Comparison of ENCODE assay signal across 10 cellular contexts in genomic region chr17:75325827-75326586, GRCh38. TPM values are rescaled to one million over a fixed set of nuclear protein-coding genes. Genes with fewer than 3 reads are reported as not detected.
DNase-seq lines count a peak whose midpoint lies in the region; ATAC-seq, FAIRE-seq and TF ChIP-seq lines count a peak whose summit lies in the region.
"Had no signal": no experiment of that assay in that cellular context is flagged by ENCODE, and none has a peak within 500 bp of the region (broad histone marks: within the 10 kb centered on the region; RNA-seq: fewer than 3 reads in every experiment).

No MANE protein-coding gene starts in this region.

- H3K9ac ChIP-seq in kidney (ENCODE audit: low read length in 2 of 2): no peak overlapping the region

- TF ChIP-seq POLR2A in upper lobe of left lung (IDR thresholded peaks at IDR 0.05): no peak

- H3K4me1 ChIP-seq in kidney (ENCODE audit: control insufficient read depth in 1 of 2, insufficient read depth in 1 of 2, low read depth in 1 of 2, low read length in 2 of 2) (peaks cover 3 to 4% of the 10 kb centered on the region in 2 donors), upper lobe of left lung (peaks cover 21 to 32% (median 27%) of the 10 kb centered on the region in 4 donors)

- no peak for TF ChIP-seq CTCF in kidney (IDR thresholded peaks at IDR 0.05; ENCODE audit: borderline replicate concordance, extremely low read depth, insufficient read depth)
- TF ChIP-seq CTCF in upper lobe of left lung (IDR thresholded peaks at IDR 0.05): no peak

- no peak for DNase-seq in activated naive CD4-positive, alpha-beta T cell treated with anti-CD3 and anti-CD28 coated beads, Interleukin-2, amount 10 ng/mL, durations not matched to agents 7 days and 5 days
- no peak for DNase-seq in activated naive CD4-positive, alpha-beta T cell treated with Interleukin-2 at 50 U/mL for 16 hours
- no peak for DNase-seq in activated T-helper 2 cell treated with anti-CD3 and anti-CD28 coated beads, Interferon-gamma antibody, Interleukin-2, Interleukin-4, amounts not matched to agents 10 μg/mL and 5 μg/mL and 100 μg/mL, durations not matched to agents 14 hours and 24 hours and 36 hours (ENCODE audit: low spot score)
- DNase-seq in kidney: no peak
- no peak for DNase-seq in upper lobe of left lung
- DNase-seq in cerebellar nuclear complex (lab: John Stamatoyannopoulos, UW): no peak
- DNase-seq in NCI-H128 (lab: John Stamatoyannopoulos, UW; ENCODE audit: unreplicated experiment): no peak
- DNase-seq in stimulated activated CD4-positive, alpha-beta T cell treated with anti-CD3 and anti-CD28 coated beads, Interleukin-15, amount 100 ng/mL, for 24 hours: no peak
- DNase-seq: NCI-H2227 treated with DMSO at 0.1 percent for 48 hours had no signal

- TF ChIP-seq EP300 in upper lobe of left lung (IDR thresholded peaks at IDR 0.05): no peak

- no peak overlapping the region for H3K4me3 ChIP-seq in kidney (ENCODE audit: low read length in 2 of 2)
- no peak overlapping the region for H3K4me3 ChIP-seq in upper lobe of left lung

- H3K4me3 Mint-ChIP-seq in activated naive CD4-positive, alpha-beta T cell treated with anti-CD3 and anti-CD28 coated beads, Interleukin-2, amount 10 ng/mL, durations not matched to agents 7 days and 5 days: no peak overlapping the region
- H3K4me3 Mint-ChIP-seq in activated T-helper 2 cell treated with anti-CD3 and anti-CD28 coated beads, Interferon-gamma antibody, Interleukin-2, Interleukin-4, amounts not matched to agents 10 μg/mL and 5 μg/mL and 100 μg/mL, durations not matched to agents 14 hours and 24 hours and 36 hours (ENCODE audit: low read depth): no peak overlapping the region

- H3K27me3 ChIP-seq in upper lobe of left lung: no peaks in the 10 kb centered on the region

- no peak for FAIRE-seq in kidney (lab: Jason Lieb, UNC)

- no peak for ATAC-seq in upper lobe of left lung (ENCODE audit: low FRiP score in 2 of 2)

- H3K27ac Mint-ChIP-seq in activated naive CD4-positive, alpha-beta T cell treated with anti-CD3 and anti-CD28 coated beads, Interleukin-2, amount 10 ng/mL, durations not matched to agents 7 days and 5 days: peak overlapping the region; percentile 77
- H3K27ac Mint-ChIP-seq in activated T-helper 2 cell treated with anti-CD3 and anti-CD28 coated beads, Interferon-gamma antibody, Interleukin-2, Interleukin-4, amounts not matched to agents 10 μg/mL and 5 μg/mL and 100 μg/mL, durations not matched to agents 14 hours and 24 hours and 36 hours: peak overlapping the region; percentile 74

- intact Hi-C loops in activated T-helper 2 cell treated with anti-CD3 and anti-CD28 coated beads, Interferon-gamma antibody, Interleukin-2, Interleukin-4, amounts not matched to agents 10 μg/mL and 5 μg/mL and 100 μg/mL, durations not matched to agents 14 hours and 24 hours and 36 hours (cut with micrococcal nuclease): no loop called here
- intact Hi-C loops in kidney (cut with DNase I): no loop called here

- H3K36me3 ChIP-seq in kidney (ENCODE audit: control insufficient read depth in 1 of 2, insufficient read depth in 2 of 2, low read length in 2 of 2) (peaks cover 0 to 8% of the 10 kb centered on the region in 2 donors), upper lobe of left lung (peaks cover 5 to 34% (median 13%) of the 10 kb centered on the region in 4 donors)

- peaks cover 37% of the 10 kb centered on the region for H3K4me1 Mint-ChIP-seq in activated naive CD4-positive, alpha-beta T cell treated with anti-CD3 and anti-CD28 coated beads, Interleukin-2, amount 10 ng/mL, durations not matched to agents 7 days and 5 days
- peaks cover 39% of the 10 kb centered on the region for H3K4me1 Mint-ChIP-seq in activated T-helper 2 cell treated with anti-CD3 and anti-CD28 coated beads, Interferon-gamma antibody, Interleukin-2, Interleukin-4, amounts not matched to agents 10 μg/mL and 5 μg/mL and 100 μg/mL, durations not matched to agents 14 hours and 24 hours and 36 hours (ENCODE audit: low read depth)

- H3K36me3 Mint-ChIP-seq in activated naive CD4-positive, alpha-beta T cell treated with anti-CD3 and anti-CD28 coated beads, Interleukin-2, amount 10 ng/mL, durations not matched to agents 7 days and 5 days: peaks cover 28% of the 10 kb centered on the region
- H3K36me3 Mint-ChIP-seq in activated T-helper 2 cell treated with anti-CD3 and anti-CD28 coated beads, Interferon-gamma antibody, Interleukin-2, Interleukin-4, amounts not matched to agents 10 μg/mL and 5 μg/mL and 100 μg/mL, durations not matched to agents 14 hours and 24 hours and 36 hours (ENCODE audit: low read depth): peaks cover 62% of the 10 kb centered on the region

- CTCF ChIA-PET in activated naive CD4-positive, alpha-beta T cell treated with anti-CD3 and anti-CD28 coated beads, Interleukin-2, amount 10 ng/mL, durations not matched to agents 7 days and 5 days (lab: Charles Lee): interaction anchor here (0.8 to 1.6 kb wide), 5 partner anchors 9 to 86 kb away, joined by 3 to 4 read pairs (median 3); no protein-coding TSS in a partner anchor

- 37 to 47% methylated on average over 3 to 12 of the region's 12 CpGs for WGBS in upper lobe of left lung, 2 donors

- no peaks in the 10 kb centered on the region for H3K9me3 ChIP-seq in kidney (ENCODE audit: control insufficient read depth in 1 of 2, low read length in 2 of 2)
- H3K9me3 ChIP-seq in upper lobe of left lung: no peaks in the 10 kb centered on the region

- H3K9me3 Mint-ChIP-seq in activated naive CD4-positive, alpha-beta T cell treated with anti-CD3 and anti-CD28 coated beads, Interleukin-2, amount 10 ng/mL, durations not matched to agents 7 days and 5 days: no peaks in the 10 kb centered on the region
- H3K9me3 Mint-ChIP-seq in activated T-helper 2 cell treated with anti-CD3 and anti-CD28 coated beads, Interferon-gamma antibody, Interleukin-2, Interleukin-4, amounts not matched to agents 10 μg/mL and 5 μg/mL and 100 μg/mL, durations not matched to agents 14 hours and 24 hours and 36 hours: no peaks in the 10 kb centered on the region

- H3K27me3 Mint-ChIP-seq in activated naive CD4-positive, alpha-beta T cell treated with anti-CD3 and anti-CD28 coated beads, Interleukin-2, amount 10 ng/mL, durations not matched to agents 7 days and 5 days: no peaks in the 10 kb centered on the region
- no peaks in the 10 kb centered on the region for H3K27me3 Mint-ChIP-seq in activated T-helper 2 cell treated with anti-CD3 and anti-CD28 coated beads, Interferon-gamma antibody, Interleukin-2, Interleukin-4, amounts not matched to agents 10 μg/mL and 5 μg/mL and 100 μg/mL, durations not matched to agents 14 hours and 24 hours and 36 hours (ENCODE audit: low read depth)

- H3K27ac ChIP-seq in kidney (ENCODE audit: low read depth in 2 of 2, low read length in 2 of 2) (peak overlapping the region; percentile 12 to 60), upper lobe of left lung (peak overlapping the region; percentile 54 to 78 (median 68))
- H3K27ac ChIP-seq: C4-2B had no signal

RNA-seq across cellular contexts. Expression of gene SLC25A19, which starts 36.8 kb away (rescaled TPM):
- total RNA-seq in activated T-helper 2 cell treated with anti-CD3 and anti-CD28 coated beads, Interferon-gamma antibody, Interleukin-2, Interleukin-4, amounts not matched to agents 10 μg/mL and 5 μg/mL and 100 μg/mL, durations not matched to agents 14 hours and 24 hours and 36 hours: 97.4 and 101 TPM in 2 replicates
- total RNA-seq in kidney (11.2 TPM), upper lobe of left lung (10 to 100 TPM; 21.9 to 37.0 (median 23.9) TPM)
- polyA plus RNA-seq in kidney (ENCODE audit: insufficient read depth, low read depth, low replicate concordance): 15.3 TPM

RNA-seq across cellular contexts. Expression of gene MIF4GD, which starts 55.0 kb away (rescaled TPM):
- 50.5 and 51.5 TPM in 2 replicates for total RNA-seq in activated T-helper 2 cell treated with anti-CD3 and anti-CD28 coated beads, Interferon-gamma antibody, Interleukin-2, Interleukin-4, amounts not matched to agents 10 μg/mL and 5 μg/mL and 100 μg/mL, durations not matched to agents 14 hours and 24 hours and 36 hours
- 30.1 TPM for total RNA-seq in kidney
- polyA plus RNA-seq in kidney (ENCODE audit: insufficient read depth, low read depth, low replicate concordance): 28.2 TPM
- 10 to 100 TPM; 19.9 to 42.8 (median 36.2) TPM for total RNA-seq in upper lobe of left lung
